In the genomic region with DNA sequence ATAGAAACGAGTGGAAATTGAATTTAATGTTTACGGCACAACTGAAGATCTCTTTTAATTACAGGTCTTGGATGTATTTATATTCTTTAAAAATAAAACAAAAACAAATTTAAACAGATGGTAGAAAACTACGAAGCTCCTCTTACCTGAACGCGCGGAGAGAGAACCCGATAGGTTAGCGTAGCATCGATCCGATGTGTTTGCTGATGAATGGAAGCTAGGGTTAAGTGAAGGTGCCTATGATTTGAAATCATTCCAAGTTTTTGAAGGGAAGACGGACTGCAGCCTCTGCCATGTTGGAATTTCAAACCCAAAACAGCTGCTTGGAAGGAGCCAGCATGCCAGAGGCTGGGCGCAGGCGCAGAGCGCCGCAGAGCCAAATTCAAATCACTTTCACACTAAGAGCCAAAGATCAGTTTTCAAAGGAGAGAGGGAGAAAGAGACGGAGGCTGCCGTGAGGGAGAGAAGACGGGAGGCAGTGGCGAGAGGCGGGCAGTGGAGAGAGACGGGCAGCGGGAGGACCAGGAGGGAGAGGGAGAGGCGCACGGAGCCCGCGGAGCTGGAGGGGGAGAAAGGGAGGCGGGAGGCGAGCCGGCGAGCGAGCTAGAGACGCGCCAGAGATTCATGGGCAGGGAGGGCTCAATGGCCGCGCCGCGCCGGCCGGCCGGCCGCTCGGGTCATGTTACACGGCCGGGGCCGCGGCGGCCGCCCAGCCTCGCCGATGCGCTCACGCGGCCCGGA, we compare ENCODE assay signal across 9 cellular contexts. TPM values are rescaled to one million over a fixed set of nuclear protein-coding genes. Genes with fewer than 3 reads are reported as not detected.
DNase-seq lines count a peak whose midpoint lies in the region; ATAC-seq and TF ChIP-seq lines count a peak whose summit lies in the region.
"Had no signal": no experiment of that assay in that cellular context is flagged by ENCODE, and none has a peak within 500 bp of the region (broad histone marks: within the 10 kb centered on the region; RNA-seq: fewer than 3 reads in every experiment).

Gene FIGN, minus strand, starts transcription at position 317 of the 741 bp plus-strand sequence. CDS start 1,081 bp downstream, outside the sequence.

- peak within 1 kb of the TSS; percentile 7 for H3K4me3 Mint-ChIP-seq in stimulated activated naive CD8-positive, alpha-beta T cell treated with anti-CD3 and anti-CD28 coated beads, Interleukin-15, Interleukin-2, amounts not matched to agents 100 ng/mL and 50 ng/mL, for 24 hours
- H3K4me3 Mint-ChIP-seq in endothelial cell (ENCODE audit: unreplicated experiment) = peak within 1 kb of the TSS; percentile 98

- H3K27me3 Mint-ChIP-seq in stimulated activated naive CD8-positive, alpha-beta T cell treated with anti-CD3 and anti-CD28 coated beads, Interleukin-15, Interleukin-2, amounts not matched to agents 100 ng/mL and 50 ng/mL, for 24 hours = peaks cover 45% of the 10 kb centered on the region
- peaks cover 4% of the 10 kb centered on the region for H3K27me3 Mint-ChIP-seq in endothelial cell (ENCODE audit: unreplicated experiment)

- H3K9me3 Mint-ChIP-seq in stimulated activated naive CD8-positive, alpha-beta T cell treated with anti-CD3 and anti-CD28 coated beads, Interleukin-15, Interleukin-2, amounts not matched to agents 100 ng/mL and 50 ng/mL, for 24 hours = peaks cover 5% of the 10 kb centered on the region
- no peaks in the 10 kb centered on the region for H3K9me3 Mint-ChIP-seq in endothelial cell (ENCODE audit: unreplicated experiment)

- ATAC-seq in stimulated activated naive CD8-positive, alpha-beta T cell treated with anti-CD3 and anti-CD28 coated beads, Interleukin-15, Interleukin-2, amounts not matched to agents 100 U/mL and 50 U/mL, for 24 hours = no peak
- ATAC-seq in lung (ENCODE audit: insufficient read depth, low FRiP score) (peak; percentile 81), thoracic aorta (ENCODE audit: insufficient number of reproducible peaks, low FRiP score, low read depth) (peak; percentile 69)

- WGBS in lung, 2 donors = 1 to 2% methylated on average over 46 to 54 of the region's 54 CpGs

- peaks cover 5% of the 10 kb centered on the region for H3K36me3 Mint-ChIP-seq in stimulated activated naive CD8-positive, alpha-beta T cell treated with anti-CD3 and anti-CD28 coated beads, Interleukin-15, Interleukin-2, amounts not matched to agents 100 ng/mL and 50 ng/mL, for 24 hours (ENCODE audit: low read depth)
- no peaks in the 10 kb centered on the region for H3K36me3 Mint-ChIP-seq in endothelial cell (ENCODE audit: low read depth, unreplicated experiment)

- TF ChIP-seq CTCF in Peyer's patch (IDR thresholded peaks at IDR 0.05) (no peak), endothelial cell (IDR thresholded peaks at IDR 0.05; ENCODE audit: unreplicated experiment) (no peak), lung (IDR thresholded peaks at IDR 0.05; ENCODE audit: control extremely low read depth, extremely low read depth) (no peak), thoracic aorta (IDR thresholded peaks at IDR 0.05) (no peak)

- H3K9me3 ChIP-seq in Peyer's patch (no peaks in the 10 kb centered on the region), lung (ENCODE audit: control insufficient read depth in 2 of 2, insufficient read depth in 1 of 2, low read length in 1 of 2) (no peaks in the 10 kb centered on the region), thoracic aorta (no peaks in the 10 kb centered on the region)
- H3K9me3 ChIP-seq: neutrophil had no signal

- H3K4me3 ChIP-seq in Peyer's patch (peak within 1 kb of the TSS; percentile 29 to 61 (median 44)), lung (peak within 1 kb of the TSS; percentile 45), thoracic aorta (peak within 1 kb of the TSS; percentile 91)

- no peaks in the 10 kb centered on the region for H3K4me1 ChIP-seq in Peyer's patch
- no peaks in the 10 kb centered on the region for H3K4me1 ChIP-seq in lung (ENCODE audit: control insufficient read depth in 2 of 2, insufficient read depth in 2 of 2, low read length in 2 of 2)
- H3K4me1 ChIP-seq in thoracic aorta (ENCODE audit: control insufficient read depth in 1 of 2, low read depth in 2 of 2) = peaks cover 0 to 1% of the 10 kb centered on the region in 2 donors

- TF ChIP-seq POLR2A in Peyer's patch (IDR thresholded peaks at IDR 0.05) = no peak

- H3K27ac Mint-ChIP-seq in stimulated activated naive CD8-positive, alpha-beta T cell treated with anti-CD3 and anti-CD28 coated beads, Interleukin-15, Interleukin-2, amounts not matched to agents 100 ng/mL and 50 ng/mL, for 24 hours = no peak within 1 kb of the TSS
- H3K27ac Mint-ChIP-seq in endothelial cell (ENCODE audit: unreplicated experiment) = peak within 1 kb of the TSS; percentile 95

- no peak for DNase-seq in stimulated activated naive CD8-positive, alpha-beta T cell treated with anti-CD3 and anti-CD28 coated beads, Interleukin-15, Interleukin-2, amounts not matched to agents 100 U/mL and 50 U/mL, for 24 hours
- DNase-seq in Peyer's patch (peak in 2 of 3 donors; percentile 52 to 68), endothelial cell (ENCODE audit: low spot score) (peak; percentile 75), lung (ENCODE audit: low spot score) (peak; percentile 72), thoracic aorta (ENCODE audit: low spot score) (peak; percentile 52), SIG-M5 (lab: John Stamatoyannopoulos, UW) (no peak)
- DNase-seq in stimulated activated naive CD4-positive, alpha-beta T cell treated with Interleukin-2 at 50 U/mL for 16 hours (lab: John Stamatoyannopoulos, UW) = no peak

- peaks cover 7% of the 10 kb centered on the region for H3K4me1 Mint-ChIP-seq in stimulated activated naive CD8-positive, alpha-beta T cell treated with anti-CD3 and anti-CD28 coated beads, Interleukin-15, Interleukin-2, amounts not matched to agents 100 ng/mL and 50 ng/mL, for 24 hours (ENCODE audit: low read depth)
- H3K4me1 Mint-ChIP-seq in endothelial cell (ENCODE audit: unreplicated experiment) = peaks cover 21% of the 10 kb centered on the region

- peak within 1 kb of the TSS; percentile 63 to 93 (median 82) for H3K27ac ChIP-seq in Peyer's patch
- peak within 1 kb of the TSS; percentile 86 to 96 for H3K27ac ChIP-seq in lung (ENCODE audit: low read depth in 1 of 2, low read length in 1 of 2)
- peak within 1 kb of the TSS; percentile 92 to 95 for H3K27ac ChIP-seq in thoracic aorta
- H3K27ac ChIP-seq: neutrophil had no signal

- H3K36me3 ChIP-seq in Peyer's patch (no peaks in the 10 kb centered on the region), lung (ENCODE audit: control insufficient read depth in 2 of 2, insufficient read depth in 2 of 2, low read length in 2 of 2) (no peaks in the 10 kb centered on the region), thoracic aorta (no peaks in the 10 kb centered on the region)
- H3K36me3 ChIP-seq: neutrophil had no signal

- no peaks in the 10 kb centered on the region for H3K27me3 ChIP-seq in Peyer's patch
- H3K27me3 ChIP-seq in lung (ENCODE audit: control insufficient read depth, insufficient read depth) = no peaks in the 10 kb centered on the region
- no peaks in the 10 kb centered on the region for H3K27me3 ChIP-seq in thoracic aorta (replicated peaks; ENCODE audit: insufficient read depth)

RNA-seq across cellular contexts. Expression of gene FIGN, which starts in this region (rescaled TPM):
- total RNA-seq in Peyer's patch (1 to 10 TPM in 2 of 4 donors, under 1 TPM in 2; 0.53 to 8.3 (median 0.95) TPM), endothelial cell (ENCODE audit: unreplicated experiment) (14.0 TPM), lung (1 to 10 TPM; 5.4 to 6.5 TPM), thoracic aorta (10 to 100 TPM; 10.8 to 21.2 TPM)
- polyA plus RNA-seq in lung = under 1 TPM; 0.42 to 0.71 TPM

Comparison
In these comparisons a context has a peak if more than half of its experiments do, and no peak if none do; other contexts are left out.
1. DNase-seq: peak in Peyer's patch (2 of 3), endothelial cell (single experiment), lung (single experiment) and thoracic aorta (single experiment); none in stimulated activated naive CD8-positive, alpha-beta T cell treated with anti-CD3 and anti-CD28 coated beads, Interleukin-15, Interleukin-2, amounts not matched to agents 100 U/mL and 50 U/mL, for 24 hours (single experiment), SIG-M5 (single experiment) and stimulated activated naive CD4-positive, alpha-beta T cell treated with Interleukin-2 at 50 U/mL for 16 hours (single experiment).
2. Peak in every context shown above with its lines, with median percentiles within 50 percentile points of each other: H3K27ac ChIP-seq and H3K4me3 ChIP-seq.